30 cellular contexts compared by ENCODE assay signal in the genomic region with DNA sequence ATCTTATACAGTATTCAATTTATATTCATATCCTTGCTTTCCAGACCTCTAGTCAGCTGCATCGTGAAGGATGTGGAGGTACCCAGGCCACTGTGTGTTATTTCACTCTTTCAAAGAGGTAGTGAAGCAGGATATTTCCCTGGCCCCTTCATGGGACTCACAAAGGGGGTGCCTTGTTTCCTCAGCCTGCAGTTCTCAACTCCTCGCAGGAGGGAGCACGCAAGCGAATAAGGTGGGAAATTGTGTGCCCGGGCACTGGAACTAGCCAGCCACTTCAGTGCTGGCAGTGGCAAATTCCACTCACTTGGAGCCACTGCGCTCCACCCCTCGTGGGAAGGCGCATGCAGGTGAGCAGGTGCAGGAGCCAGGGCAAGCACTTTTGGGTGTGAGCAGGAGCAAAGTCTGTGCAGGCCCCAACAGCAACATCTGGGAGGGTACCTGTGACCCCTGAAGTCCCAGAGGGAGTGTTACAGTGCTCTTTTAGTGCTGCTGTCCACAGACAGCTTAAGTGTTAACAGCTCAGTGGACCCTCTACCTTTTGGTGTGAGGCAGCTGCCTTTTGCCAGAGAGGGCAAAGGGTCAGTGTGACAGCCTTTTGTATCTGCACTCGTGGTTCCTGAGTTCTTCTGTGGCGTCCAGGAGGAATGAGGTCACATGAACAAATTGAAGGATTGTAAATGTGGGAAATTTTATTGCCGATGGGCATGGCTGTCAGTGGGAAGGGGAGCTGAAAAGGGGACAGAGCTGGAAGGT.
"Had no signal": no experiment of that assay in that cellular context is flagged by ENCODE, and none has a peak within 500 bp of the region (broad histone marks: within the 10 kb centered on the region; RNA-seq: fewer than 3 reads in every experiment).

No MANE protein-coding gene starts in this region.

- ATAC-seq: activated CD4-positive, CD25-positive, alpha-beta regulatory T cell treated with anti-CD3 and anti-CD28 coated beads, Interleukin-2, amount 50 U/mL, for 24 hours; effector memory CD8-positive, alpha-beta T cell; esophagus mucosa; left lung; lower lobe of right lung; natural killer cell treated with Interleukin-12 subunit alpha and Interleukin-12 subunit beta and Interleukin-15 and Interleukin-18, amount 100 ng/mL, for 72 hours had no signal

- DNase-seq: activated CD4-positive, alpha-beta memory T cell treated with anti-CD3 and anti-CD28 coated beads for 36 hours; activated CD4-positive, alpha-beta T cell treated with anti-CD3 and anti-CD28 coated beads for 48 hours; activated CD8-positive, alpha-beta memory T cell treated with anti-CD3 and anti-CD28 coated beads, Interleukin-2, amount 50 U/mL, for 4 hours; activated gamma-delta T cell; activated naive CD4-positive, alpha-beta T cell treated with anti-CD3 and anti-CD28 coated beads, Interleukin-2, amount 10 ng/mL, durations not matched to agents 7 days and 5 days; activated naive CD8-positive, alpha-beta T cell treated with anti-CD3 and anti-CD28 coated beads, Interleukin-2, amount 10 ng/mL, durations not matched to agents 7 days and 5 days; activated T-cell treated with anti-CD3 and anti-CD28 coated beads, Interleukin-2, amount 50 U/mL, for 1 hour; caudate nucleus; cortex of kidney; effector memory CD8-positive, alpha-beta T cell; foreskin fibroblast; head of caudate nucleus; kidney glomerular epithelial cell; left lung; lower lobe of right lung; mesenchymal stem cell; ovary; retina; stimulated activated CD4-positive, alpha-beta T cell treated with anti-CD3 and anti-CD28 coated beads, Interleukin-15, amount 100 ng/mL, for 24 hours; stimulated activated CD4-positive, alpha-beta T cell treated with anti-CD3 and anti-CD28 coated beads, Interleukin-2, amount 100 ng/mL, for 24 hours; stimulated activated naive CD4-positive, alpha-beta T cell; T-helper 1 cell had no signal

- H3K27ac Mint-ChIP-seq: activated CD4-positive, alpha-beta memory T cell treated with anti-CD3 and anti-CD28 coated beads for 36 hours; activated naive CD4-positive, alpha-beta T cell treated with anti-CD3 and anti-CD28 coated beads, Interleukin-2, amount 10 ng/mL, durations not matched to agents 7 days and 5 days; activated naive CD8-positive, alpha-beta T cell treated with anti-CD3 and anti-CD28 coated beads, Interleukin-2, amount 10 ng/mL, durations not matched to agents 7 days and 5 days; effector memory CD8-positive, alpha-beta T cell; natural killer cell treated with Interleukin-12 subunit alpha and Interleukin-12 subunit beta and Interleukin-15 and Interleukin-18, amount 100 ng/mL, for 72 hours; T-helper 2 cell treated with Interferon-gamma antibody and Interleukin-4, amounts not matched to agents 5 μg/mL and 100 μg/mL, for 36 hours had no signal

- H3K4me3 ChIP-seq: left lung, lower lobe of right lung, ovary, prostate gland, tibial nerve had no signal

- H3K36me3 ChIP-seq: left lung, lower lobe of right lung, neutrophil, ovary, prostate gland, tibial nerve had no signal

- H3K27ac ChIP-seq: left lung, lower lobe of right lung, neutrophil, ovary, prostate gland, tibial nerve, VCaP had no signal

- H3K4me3 Mint-ChIP-seq: activated CD4-positive, alpha-beta memory T cell treated with anti-CD3 and anti-CD28 coated beads for 36 hours; activated naive CD4-positive, alpha-beta T cell treated with anti-CD3 and anti-CD28 coated beads, Interleukin-2, amount 10 ng/mL, durations not matched to agents 7 days and 5 days; activated naive CD8-positive, alpha-beta T cell treated with anti-CD3 and anti-CD28 coated beads, Interleukin-2, amount 10 ng/mL, durations not matched to agents 7 days and 5 days; effector memory CD8-positive, alpha-beta T cell; natural killer cell treated with Interleukin-12 subunit alpha and Interleukin-12 subunit beta and Interleukin-15 and Interleukin-18, amount 100 ng/mL, for 72 hours; T-helper 2 cell treated with Interferon-gamma antibody and Interleukin-4, amounts not matched to agents 5 μg/mL and 100 μg/mL, for 36 hours had no signal

- H3K9me3 ChIP-seq: left lung, lower lobe of right lung, neutrophil, ovary, prostate gland, tibial nerve had no signal

- H3K4me1 Mint-ChIP-seq: activated naive CD4-positive, alpha-beta T cell treated with anti-CD3 and anti-CD28 coated beads, Interleukin-2, amount 10 ng/mL, durations not matched to agents 7 days and 5 days; activated naive CD8-positive, alpha-beta T cell treated with anti-CD3 and anti-CD28 coated beads, Interleukin-2, amount 10 ng/mL, durations not matched to agents 7 days and 5 days had no signal

- H3K4me1 ChIP-seq: left lung, lower lobe of right lung, prostate gland, tibial nerve had no signal

- H3K9me3 Mint-ChIP-seq: activated CD4-positive, alpha-beta memory T cell treated with anti-CD3 and anti-CD28 coated beads for 36 hours; activated naive CD4-positive, alpha-beta T cell treated with anti-CD3 and anti-CD28 coated beads, Interleukin-2, amount 10 ng/mL, durations not matched to agents 7 days and 5 days; activated naive CD8-positive, alpha-beta T cell treated with anti-CD3 and anti-CD28 coated beads, Interleukin-2, amount 10 ng/mL, durations not matched to agents 7 days and 5 days; effector memory CD8-positive, alpha-beta T cell; natural killer cell treated with Interleukin-12 subunit alpha and Interleukin-12 subunit beta and Interleukin-15 and Interleukin-18, amount 100 ng/mL, for 72 hours; T-helper 2 cell treated with Interferon-gamma antibody and Interleukin-4, amounts not matched to agents 5 μg/mL and 100 μg/mL, for 36 hours had no signal

- H3K27me3 ChIP-seq: left lung, ovary had no signal

- H3K36me3 Mint-ChIP-seq: activated CD4-positive, alpha-beta memory T cell treated with anti-CD3 and anti-CD28 coated beads for 36 hours; activated naive CD4-positive, alpha-beta T cell treated with anti-CD3 and anti-CD28 coated beads, Interleukin-2, amount 10 ng/mL, durations not matched to agents 7 days and 5 days; activated naive CD8-positive, alpha-beta T cell treated with anti-CD3 and anti-CD28 coated beads, Interleukin-2, amount 10 ng/mL, durations not matched to agents 7 days and 5 days; natural killer cell treated with Interleukin-12 subunit alpha and Interleukin-12 subunit beta and Interleukin-15 and Interleukin-18, amount 100 ng/mL, for 72 hours had no signal
